1 cellular context compared by ENCODE assay signal in genomic region chr9:133205996-133206931, GRCh38.
TF ChIP-seq lines count a peak whose summit lies in the region.

No MANE protein-coding gene starts in this region.

TF ChIP-seq in K562, 482 proteins besides CTCF, POLR2A, EP300 and RAD21:
- TF ChIP-seq ZHX1 (conservative IDR thresholded peaks at IDR 0.05; ENCODE audit: low read length), result no peak
- no peak for TF ChIP-seq CSDE1 (IDR thresholded peaks at IDR 0.05)
- no peak for TF ChIP-seq ZNF347 (CRISPR knock-in tag; IDR thresholded peaks at IDR 0.05; ENCODE audit: low read depth)
- no peak for TF ChIP-seq ZNF518B (CRISPR knock-in tag; IDR thresholded peaks at IDR 0.05)
- no peak for TF ChIP-seq PATZ1 (CRISPR knock-in tag; IDR thresholded peaks at IDR 0.05; ENCODE audit: borderline replicate concordance)
- no peak for TF ChIP-seq TSC22D4 (tag; IDR thresholded peaks at IDR 0.05)
- no peak for TF ChIP-seq SIN3A (IDR thresholded peaks at IDR 0.05; ENCODE audit: borderline replicate concordance in 2 of 2, control insufficient read depth in 1 of 2, low read depth in 2 of 2, low read length in 2 of 2)
- no peak for TF ChIP-seq RUNX1 (IDR thresholded peaks at IDR 0.05; ENCODE audit: low read depth)
- no peak for TF ChIP-seq TCF15 (CRISPR knock-in tag; IDR thresholded peaks at IDR 0.05)
- no peak for TF ChIP-seq ETV6 (IDR thresholded peaks at IDR 0.05; ENCODE audit: borderline replicate concordance in 1 of 2, low read depth in 2 of 2, low read length in 1 of 2)
- no peak for TF ChIP-seq ETV6 (CRISPR knock-in tag; IDR thresholded peaks at IDR 0.05; ENCODE audit: borderline replicate concordance)
- TF ChIP-seq BRF1 (IDR thresholded peaks at IDR 0.05; ENCODE audit: borderline replicate concordance, extremely low read depth, insufficient read length), result no peak
- TF ChIP-seq ZNF175 (CRISPR knock-in tag; IDR thresholded peaks at IDR 0.05; ENCODE audit: low read depth), result no peak
- no peak for TF ChIP-seq ZBTB33 (CRISPR knock-in tag; IDR thresholded peaks at IDR 0.05)
- TF ChIP-seq ZZZ3 (IDR thresholded peaks at IDR 0.05), result no peak
- TF ChIP-seq ZNF586 (CRISPR knock-in tag; conservative IDR thresholded peaks at IDR 0.05), result no peak
- TF ChIP-seq GATAD2B (IDR thresholded peaks at IDR 0.05; ENCODE audit: borderline replicate concordance), result no peak
- no peak for TF ChIP-seq ZNF133 (CRISPR knock-in tag; IDR thresholded peaks at IDR 0.05)
- TF ChIP-seq ATF1 (CRISPR knock-in tag; IDR thresholded peaks at IDR 0.05), result no peak
- TF ChIP-seq ATF1 (tag; IDR thresholded peaks at IDR 0.05), result no peak
- no peak for TF ChIP-seq PPARD (CRISPR knock-in tag; IDR thresholded peaks at IDR 0.05)
- no peak for TF ChIP-seq TEAD1 (CRISPR knock-in tag; IDR thresholded peaks at IDR 0.05)
